Comparison of ENCODE assay signal across 22 cellular contexts in genomic region chr2:168062054-168062453, GRCh38.
"Had no signal": no experiment of that assay in that cellular context is flagged by ENCODE, and none has a peak within 500 bp of the region (broad histone marks: within the 10 kb centered on the region; RNA-seq: fewer than 3 reads in every experiment).

No MANE protein-coding gene starts in this region.

- H3K9me3 ChIP-seq: colonic mucosa had no signal

- H3K4me1 ChIP-seq: colonic mucosa had no signal

- H3K36me3 ChIP-seq: colonic mucosa had no signal

- H3K27ac ChIP-seq: colonic mucosa, epithelial cell of prostate had no signal

- DNase-seq: activated CD4-positive, alpha-beta T cell treated with anti-CD3 and anti-CD28 coated beads for 48 hours; activated CD4-positive, alpha-beta T cell treated with anti-CD3 and anti-CD28 coated beads, Interleukin-2, amount 50 U/mL, for 1 hour; activated CD4-positive, alpha-beta T cell treated with anti-CD3 and anti-CD28 coated beads, Interleukin-2, amount 50 U/mL, for 48 hours; activated CD8-positive, alpha-beta memory T cell treated with anti-CD3 and anti-CD28 coated beads for 24 hours; activated CD8-positive, alpha-beta T cell treated with anti-CD3 and anti-CD28 coated beads for 36 hours; activated gamma-delta T cell; activated naive CD4-positive, alpha-beta T cell treated with anti-CD3 and anti-CD28 coated beads, Interleukin-2, amount 50 U/mL, for 16 hours; activated naive CD4-positive, alpha-beta T cell treated with Interleukin-2 at 50 U/mL for 16 hours; activated T-cell treated with anti-CD3 and anti-CD28 coated beads, Interleukin-2, amount 50 U/mL, for 1 hour; activated T-cell treated with anti-CD3 and anti-CD28 coated beads, Interleukin-2, amount 50 U/mL, for 48 hours; amniotic stem cell; anterior cingulate cortex; caudate nucleus; colonic mucosa; effector CD8-positive, alpha-beta T cell; foreskin fibroblast; head of caudate nucleus; T-helper 1 cell; T-helper 17 cell; T1000 had no signal

- H3K27me3 ChIP-seq: colonic mucosa had no signal

- H3K4me3 ChIP-seq: colonic mucosa had no signal

- ATAC-seq: activated CD8-positive, alpha-beta T cell treated with anti-CD3 and anti-CD28 coated beads for 36 hours; esophagus mucosa; T-helper 17 cell had no signal
